1 cellular context compared by ENCODE assay signal in the genomic region with DNA sequence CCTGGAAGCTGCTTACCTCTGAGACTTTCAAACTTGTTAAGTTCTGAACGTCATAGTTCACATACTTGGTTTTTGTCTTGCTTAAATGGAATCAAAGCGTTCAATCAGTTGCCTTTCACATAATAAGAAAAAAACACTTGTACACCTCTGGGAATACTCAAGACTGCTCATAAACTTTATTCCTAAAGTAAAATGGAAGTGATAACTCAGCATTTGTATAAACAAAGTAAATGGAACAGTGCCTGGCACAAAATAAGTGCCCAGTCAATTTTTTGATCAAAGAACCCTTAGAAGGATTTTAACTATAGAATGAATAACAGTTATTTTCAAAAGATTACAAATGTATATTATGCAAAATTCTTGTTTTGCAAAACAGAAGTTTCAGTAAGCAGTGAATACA.
TF ChIP-seq lines count a peak whose summit lies in the region.

No MANE protein-coding gene starts in this region.

TF ChIP-seq in GM12878, 131 proteins besides CTCF, POLR2A, EP300 and RAD21:
- no peak for TF ChIP-seq HDAC6 (IDR thresholded peaks at IDR 0.05; ENCODE audit: unreplicated experiment)
- TF ChIP-seq RUNX3 (IDR thresholded peaks at IDR 0.05; ENCODE audit: low read length) = no peak
- no peak for TF ChIP-seq MYC (IDR thresholded peaks at IDR 0.05; ENCODE audit: insufficient read depth, insufficient read length, insufficient replicate concordance, low read length, severe bottlenecking)
- TF ChIP-seq ZZZ3 (IDR thresholded peaks at IDR 0.05; ENCODE audit: control insufficient read depth, insufficient read length, low read depth) = no peak
- TF ChIP-seq PAX8 (IDR thresholded peaks at IDR 0.05) = no peak
- no peak for TF ChIP-seq MTA3 (IDR thresholded peaks at IDR 0.05; ENCODE audit: borderline replicate concordance, low read length)
- TF ChIP-seq CREM (IDR thresholded peaks at IDR 0.05; ENCODE audit: low read depth) = no peak
- TF ChIP-seq, protein P1, sequence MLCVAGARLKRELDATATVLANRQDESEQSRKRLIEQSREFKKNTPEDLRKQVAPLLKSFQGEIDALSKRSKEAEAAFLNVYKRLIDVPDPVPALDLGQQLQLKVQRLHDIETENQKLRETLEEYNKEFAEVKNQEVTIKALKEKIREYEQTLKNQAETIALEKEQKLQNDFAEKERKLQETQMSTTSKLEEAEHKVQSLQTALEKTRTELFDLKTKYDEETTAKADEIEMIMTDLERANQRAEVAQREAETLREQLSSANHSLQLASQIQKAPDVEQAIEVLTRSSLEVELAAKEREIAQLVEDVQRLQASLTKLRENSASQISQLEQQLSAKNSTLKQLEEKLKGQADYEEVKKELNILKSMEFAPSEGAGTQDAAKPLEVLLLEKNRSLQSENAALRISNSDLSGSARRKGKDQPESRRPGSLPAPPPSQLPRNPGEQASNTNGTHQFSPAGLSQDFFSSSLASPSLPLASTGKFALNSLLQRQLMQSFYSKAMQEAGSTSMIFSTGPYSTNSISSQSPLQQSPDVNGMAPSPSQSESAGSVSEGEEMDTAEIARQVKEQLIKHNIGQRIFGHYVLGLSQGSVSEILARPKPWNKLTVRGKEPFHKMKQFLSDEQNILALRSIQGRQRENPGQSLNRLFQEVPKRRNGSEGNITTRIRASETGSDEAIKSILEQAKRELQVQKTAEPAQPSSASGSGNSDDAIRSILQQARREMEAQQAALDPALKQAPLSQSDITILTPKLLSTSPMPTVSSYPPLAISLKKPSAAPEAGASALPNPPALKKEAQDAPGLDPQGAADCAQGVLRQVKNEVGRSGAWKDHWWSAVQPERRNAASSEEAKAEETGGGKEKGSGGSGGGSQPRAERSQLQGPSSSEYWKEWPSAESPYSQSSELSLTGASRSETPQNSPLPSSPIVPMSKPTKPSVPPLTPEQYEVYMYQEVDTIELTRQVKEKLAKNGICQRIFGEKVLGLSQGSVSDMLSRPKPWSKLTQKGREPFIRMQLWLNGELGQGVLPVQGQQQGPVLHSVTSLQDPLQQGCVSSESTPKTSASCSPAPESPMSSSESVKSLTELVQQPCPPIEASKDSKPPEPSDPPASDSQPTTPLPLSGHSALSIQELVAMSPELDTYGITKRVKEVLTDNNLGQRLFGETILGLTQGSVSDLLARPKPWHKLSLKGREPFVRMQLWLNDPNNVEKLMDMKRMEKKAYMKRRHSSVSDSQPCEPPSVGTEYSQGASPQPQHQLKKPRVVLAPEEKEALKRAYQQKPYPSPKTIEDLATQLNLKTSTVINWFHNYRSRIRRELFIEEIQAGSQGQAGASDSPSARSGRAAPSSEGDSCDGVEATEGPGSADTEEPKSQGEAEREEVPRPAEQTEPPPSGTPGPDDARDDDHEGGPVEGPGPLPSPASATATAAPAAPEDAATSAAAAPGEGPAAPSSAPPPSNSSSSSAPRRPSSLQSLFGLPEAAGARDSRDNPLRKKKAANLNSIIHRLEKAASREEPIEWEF (IDR thresholded peaks at IDR 0.05; ENCODE audit: insufficient replicate concordance, low read depth, low read length) = no peak
- TF ChIP-seq IRF4 (IDR thresholded peaks at IDR 0.05; ENCODE audit: low read depth, low read length) = no peak
- TF ChIP-seq YBX1 (IDR thresholded peaks at IDR 0.05) = no peak
- TF ChIP-seq, protein P2, sequence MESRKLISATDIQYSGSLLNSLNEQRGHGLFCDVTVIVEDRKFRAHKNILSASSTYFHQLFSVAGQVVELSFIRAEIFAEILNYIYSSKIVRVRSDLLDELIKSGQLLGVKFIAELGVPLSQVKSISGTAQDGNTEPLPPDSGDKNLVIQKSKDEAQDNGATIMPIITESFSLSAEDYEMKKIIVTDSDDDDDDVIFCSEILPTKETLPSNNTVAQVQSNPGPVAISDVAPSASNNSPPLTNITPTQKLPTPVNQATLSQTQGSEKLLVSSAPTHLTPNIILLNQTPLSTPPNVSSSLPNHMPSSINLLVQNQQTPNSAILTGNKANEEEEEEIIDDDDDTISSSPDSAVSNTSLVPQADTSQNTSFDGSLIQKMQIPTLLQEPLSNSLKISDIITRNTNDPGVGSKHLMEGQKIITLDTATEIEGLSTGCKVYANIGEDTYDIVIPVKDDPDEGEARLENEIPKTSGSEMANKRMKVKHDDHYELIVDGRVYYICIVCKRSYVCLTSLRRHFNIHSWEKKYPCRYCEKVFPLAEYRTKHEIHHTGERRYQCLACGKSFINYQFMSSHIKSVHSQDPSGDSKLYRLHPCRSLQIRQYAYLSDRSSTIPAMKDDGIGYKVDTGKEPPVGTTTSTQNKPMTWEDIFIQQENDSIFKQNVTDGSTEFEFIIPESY (IDR thresholded peaks at IDR 0.05) = no peak
- TF ChIP-seq RELB (IDR thresholded peaks at IDR 0.05; ENCODE audit: low read depth) = no peak
- TF ChIP-seq GATAD2B (conservative IDR thresholded peaks at IDR 0.05; ENCODE audit: low read depth) = no peak
